Comparison of ENCODE assay signal across 8 cellular contexts in genomic region chr2:199955007-199955338, GRCh38. TPM values are rescaled to one million over a fixed set of nuclear protein-coding genes. Genes with fewer than 3 reads are reported as not detected.
DNase-seq lines count a peak whose midpoint lies in the region; ATAC-seq lines count a peak whose summit lies in the region.

No MANE protein-coding gene starts in this region.

- H3K9ac ChIP-seq in HUES64 (ENCODE audit: low read depth, low read length) (peak overlapping the region; percentile 95), iPS-20b (ENCODE audit: low read depth, low read length) (peak overlapping the region; percentile 91)

- H3K4me3 Mint-ChIP-seq in activated naive CD8-positive, alpha-beta T cell treated with anti-CD3 and anti-CD28 coated beads, Interleukin-2, amount 50 U/mL, for 24 hours: peak overlapping the region; percentile 99
- peak overlapping the region; percentile 99 to 100 for H3K4me3 Mint-ChIP-seq in stimulated activated naive CD8-positive, alpha-beta T cell treated with anti-CD3 and anti-CD28 coated beads, Interleukin-15, amount 100 ng/mL, for 72 hours

- H3K27ac ChIP-seq in HUES64 (ENCODE audit: low read depth, low read length) (peak overlapping the region; percentile 97), iPS-20b (ENCODE audit: low read length) (peak overlapping the region; percentile 88)

- H3K27ac Mint-ChIP-seq in activated naive CD8-positive, alpha-beta T cell treated with anti-CD3 and anti-CD28 coated beads, Interleukin-2, amount 50 U/mL, for 24 hours: peak overlapping the region; percentile 95
- H3K27ac Mint-ChIP-seq in stimulated activated naive CD8-positive, alpha-beta T cell treated with anti-CD3 and anti-CD28 coated beads, Interleukin-15, amount 100 ng/mL, for 72 hours: peak overlapping the region; percentile 97 to 99

- H3K4me1 Mint-ChIP-seq in activated naive CD8-positive, alpha-beta T cell treated with anti-CD3 and anti-CD28 coated beads, Interleukin-2, amount 50 U/mL, for 24 hours: peaks cover 61% of the 10 kb centered on the region
- H3K4me1 Mint-ChIP-seq in stimulated activated naive CD8-positive, alpha-beta T cell treated with anti-CD3 and anti-CD28 coated beads, Interleukin-15, amount 100 ng/mL, for 72 hours: peaks cover 56% of the 10 kb centered on the region

- H3K9me3 Mint-ChIP-seq in activated naive CD8-positive, alpha-beta T cell treated with anti-CD3 and anti-CD28 coated beads, Interleukin-2, amount 50 U/mL, for 24 hours: no peaks in the 10 kb centered on the region
- no peaks in the 10 kb centered on the region for H3K9me3 Mint-ChIP-seq in stimulated activated naive CD8-positive, alpha-beta T cell treated with anti-CD3 and anti-CD28 coated beads, Interleukin-15, amount 100 ng/mL, for 72 hours

- H3K36me3 Mint-ChIP-seq in activated naive CD8-positive, alpha-beta T cell treated with anti-CD3 and anti-CD28 coated beads, Interleukin-2, amount 50 U/mL, for 24 hours (ENCODE audit: low read depth): peaks cover 22% of the 10 kb centered on the region

- no peaks in the 10 kb centered on the region for H3K27me3 Mint-ChIP-seq in activated naive CD8-positive, alpha-beta T cell treated with anti-CD3 and anti-CD28 coated beads, Interleukin-2, amount 50 U/mL, for 24 hours
- H3K27me3 Mint-ChIP-seq in stimulated activated naive CD8-positive, alpha-beta T cell treated with anti-CD3 and anti-CD28 coated beads, Interleukin-15, amount 100 ng/mL, for 72 hours: no peaks in the 10 kb centered on the region

- DNase-seq in DMS 273 (lab: John Stamatoyannopoulos, UW; ENCODE audit: unreplicated experiment): peak; percentile 82
- DNase-seq in DMS 273 treated with DMSO at 0.1 percent for 48 hours (lab: John Stamatoyannopoulos, UW): no peak
- no peak for DNase-seq in activated naive CD8-positive, alpha-beta T cell treated with anti-CD3 and anti-CD28 coated beads, Interleukin-2, amount 50 U/mL, for 24 hours
- DNase-seq in stimulated activated naive CD8-positive, alpha-beta T cell treated with anti-CD3 and anti-CD28 coated beads, Interleukin-15, amount 100 ng/mL, for 72 hours: no peak
- DNase-seq in SK-N-DZ (ENCODE audit: low spot score): no peak

- WGBS in HUES64: under 1% methylated on average over 13 of the region's 13 CpGs

- H3K4me3 ChIP-seq in HUES64 (ENCODE audit: low read length): peak overlapping the region; percentile 95
- H3K4me3 ChIP-seq in iPS-20b (ENCODE audit: low read length): peak overlapping the region; percentile 99

- peak; percentile 36 for ATAC-seq in GM21576 (IDR thresholded peaks at IDR 0.05; ENCODE audit: unreplicated experiment)
- ATAC-seq in activated naive CD8-positive, alpha-beta T cell treated with anti-CD3 and anti-CD28 coated beads, Interleukin-2, amount 50 U/mL, for 24 hours: peak; percentile 62
- ATAC-seq in stimulated activated naive CD8-positive, alpha-beta T cell treated with anti-CD3 and anti-CD28 coated beads, Interleukin-15, amount 100 ng/mL, for 72 hours: peak; percentile 67

- H3K9me3 ChIP-seq in HUES64 (ENCODE audit: insufficient read depth, low read depth, low read length): no peaks in the 10 kb centered on the region
- H3K9me3 ChIP-seq in iPS-20b (ENCODE audit: insufficient read depth, low read depth, low read length): no peaks in the 10 kb centered on the region

- H3K4me1 ChIP-seq in HUES64 (ENCODE audit: insufficient read depth, low read length): no peaks in the 10 kb centered on the region
- H3K4me1 ChIP-seq in iPS-20b (ENCODE audit: insufficient read depth, low read length): peaks cover 4% of the 10 kb centered on the region; the same call in 1 of the 2 replicates

- peaks cover 39% of the 10 kb centered on the region for H3K36me3 ChIP-seq in HUES64 (ENCODE audit: insufficient read depth, low read length)
- H3K36me3 ChIP-seq in iPS-20b (ENCODE audit: insufficient read depth, low read depth, low read length): peaks cover 35% of the 10 kb centered on the region

- H3K27me3 ChIP-seq in HUES64 (ENCODE audit: insufficient read depth, low read length) (no peaks in the 10 kb centered on the region), iPS-20b (ENCODE audit: insufficient read depth, low read length) (no peaks in the 10 kb centered on the region)

RNA-seq across cellular contexts. Expression of gene TYW5, which starts 0.3 kb away (rescaled TPM):
- 8.3 TPM for polyA plus RNA-seq in HUES64 (2013, experiment 1 of 2)
- 7.5 TPM for polyA plus RNA-seq in HUES64 (2013, experiment 2 of 2)
- polyA plus RNA-seq in SK-N-DZ (2014; cell fraction: cytosol; rRNA removed): 6.7 and 7.7 TPM in 2 replicates
- 13.2 and 15.6 TPM in 2 replicates for polyA plus RNA-seq in SK-N-DZ (2014; cell fraction: nucleus; rRNA removed)

RNA-seq across cellular contexts. Expression of gene MAIP1, which starts 0.4 kb away (rescaled TPM):
- 24.3 TPM for polyA plus RNA-seq in HUES64 (2013, experiment 1 of 2)
- 23.6 TPM for polyA plus RNA-seq in HUES64 (2013, experiment 2 of 2)
- polyA plus RNA-seq in SK-N-DZ (2014; cell fraction: cytosol; rRNA removed): 32.9 and 33.5 TPM in 2 replicates
- 17.1 and 29.3 TPM in 2 replicates for polyA plus RNA-seq in SK-N-DZ (2014; cell fraction: nucleus; rRNA removed)

RNA-seq across cellular contexts. Expression of gene C2orf69, which starts 43.9 kb away (rescaled TPM):
- 14.1 TPM for polyA plus RNA-seq in HUES64 (2013, experiment 1 of 2)
- polyA plus RNA-seq in HUES64 (2013, experiment 2 of 2): 17.8 TPM
- polyA plus RNA-seq in SK-N-DZ (2014; cell fraction: cytosol; rRNA removed): 10.5 and 11.8 TPM in 2 replicates
- polyA plus RNA-seq in SK-N-DZ (2014; cell fraction: nucleus; rRNA removed): 6.0 and 7.3 TPM in 2 replicates
